ENCODE assay signal across 15 cellular contexts in genomic region chr1:10556430-10557005, GRCh38.
A peak's percentile ranks its signal among the peaks of the same experiment; 100 is the strongest.
DNase-seq lines count a peak whose midpoint lies in the region; ATAC-seq and TF ChIP-seq lines count a peak whose summit lies in the region.
"Had no signal": no experiment of that assay in that cellular context is flagged by ENCODE, and none has a peak within 500 bp of the region (broad histone marks: within the 10 kb centered on the region; RNA-seq: fewer than 3 reads in every experiment).

No MANE protein-coding gene starts in this region.

- DNase-seq in CD8-positive, alpha-beta T cell = no peak
- DNase-seq in HEK293T (ENCODE audit: extremely low spot score) (peak; percentile 28), endodermal cell (no peak), neural progenitor cell (ENCODE audit: low spot score) (no peak), pons (ENCODE audit: low spot score) (no peak), foreskin melanocyte (no peak), foreskin keratinocyte (no peak)
- DNase-seq: activated CD4-positive, alpha-beta T cell treated with anti-CD3 and anti-CD28 coated beads, Interleukin-2, amount 10 ng/mL, durations not matched to agents 7 days and 5 days; dermis blood vessel endothelial cell; EL; mesenchymal stem cell; NCI-H748 treated with DMSO at 0.1 percent for 48 hours had no signal

- H4K20me1 ChIP-seq in neural progenitor cell (ENCODE audit: low read depth) = peaks cover 55% of the 10 kb centered on the region

- H3K4me2 ChIP-seq in neural progenitor cell = peak overlapping the region; percentile 23
- H3K4me2 ChIP-seq: KMS-11 had no signal

- 73 to 82% methylated on average over 8 to 9 of the region's 9 CpGs for WGBS in endodermal cell (ENCODE audit: insufficient coverage in 1 of 2, insufficient read length in 1 of 2), 2 experiments

- peaks cover 12% of the 10 kb centered on the region for H3K4me1 Mint-ChIP-seq in CD8-positive, alpha-beta T cell (ENCODE audit: low read depth)
- peaks cover 34% of the 10 kb centered on the region for H3K4me1 Mint-ChIP-seq in endodermal cell
- H3K4me1 Mint-ChIP-seq in neural progenitor cell = peaks cover 48% of the 10 kb centered on the region
- H3K4me1 Mint-ChIP-seq: activated CD4-positive, alpha-beta T cell treated with anti-CD3 and anti-CD28 coated beads, Interleukin-2, amount 10 ng/mL, durations not matched to agents 7 days and 5 days had no signal

- no peak overlapping the region for H3K9ac ChIP-seq in endodermal cell (ENCODE audit: extremely low read depth, low read length, poor library complexity, severe bottlenecking)
- no peak overlapping the region for H3K9ac ChIP-seq in neural progenitor cell
- H3K9ac ChIP-seq: KMS-11, parathyroid adenoma had no signal

- no peaks in the 10 kb centered on the region for H3K4me1 ChIP-seq in CD8-positive, alpha-beta T cell (ENCODE audit: insufficient read depth, low read length)
- H3K4me1 ChIP-seq in endodermal cell (ENCODE audit: control insufficient read depth, insufficient read depth, low read length) = peaks cover 9% of the 10 kb centered on the region
- peaks cover 40% of the 10 kb centered on the region for H3K4me1 ChIP-seq in neural progenitor cell
- peaks cover 5% of the 10 kb centered on the region for H3K4me1 ChIP-seq in foreskin keratinocyte
- H3K4me1 ChIP-seq: parathyroid adenoma had no signal

- no peaks in the 10 kb centered on the region for H3K9me3 Mint-ChIP-seq in CD8-positive, alpha-beta T cell
- H3K9me3 Mint-ChIP-seq in endodermal cell = no peaks in the 10 kb centered on the region
- H3K9me3 Mint-ChIP-seq in neural progenitor cell = no peaks in the 10 kb centered on the region
- H3K9me3 Mint-ChIP-seq: activated CD4-positive, alpha-beta T cell treated with anti-CD3 and anti-CD28 coated beads, Interleukin-2, amount 10 ng/mL, durations not matched to agents 7 days and 5 days had no signal

- no peaks in the 10 kb centered on the region for H3K9me3 ChIP-seq in CD8-positive, alpha-beta T cell (ENCODE audit: low read length)
- H3K9me3 ChIP-seq in endodermal cell (ENCODE audit: control insufficient read depth, low read length) = no peaks in the 10 kb centered on the region
- no peaks in the 10 kb centered on the region for H3K9me3 ChIP-seq in neural progenitor cell (ENCODE audit: low read depth)

- H3K79me2 ChIP-seq in neural progenitor cell (ENCODE audit: low read depth) = peaks cover 12% of the 10 kb centered on the region
- H3K79me2 ChIP-seq: parathyroid adenoma had no signal

- no peak overlapping the region for H3K27ac ChIP-seq in CD8-positive, alpha-beta T cell (ENCODE audit: low read depth, low read length)
- H3K27ac ChIP-seq in endodermal cell (ENCODE audit: low read depth, low read length) (peak overlapping the region; percentile 39), neural progenitor cell (peak overlapping the region; percentile 59), foreskin keratinocyte (no peak overlapping the region)
- H3K27ac ChIP-seq: KMS-11, parathyroid adenoma had no signal

- peaks cover 19% of the 10 kb centered on the region for H3F3A ChIP-seq in neural progenitor cell (ENCODE audit: low read depth)

- no peaks in the 10 kb centered on the region for H3K27me3 ChIP-seq in CD8-positive, alpha-beta T cell (ENCODE audit: insufficient read depth, low read length)
- H3K27me3 ChIP-seq in endodermal cell (ENCODE audit: control insufficient read depth, insufficient read depth, low read length, poor library complexity, severe bottlenecking) (no peaks in the 10 kb centered on the region), neural progenitor cell (no peaks in the 10 kb centered on the region), foreskin keratinocyte (no peaks in the 10 kb centered on the region)

- H3K4me3 Mint-ChIP-seq in CD8-positive, alpha-beta T cell = no peak overlapping the region
- H3K4me3 Mint-ChIP-seq in endodermal cell = no peak overlapping the region
- H3K4me3 Mint-ChIP-seq in neural progenitor cell = no peak overlapping the region
- H3K4me3 Mint-ChIP-seq: activated CD4-positive, alpha-beta T cell treated with anti-CD3 and anti-CD28 coated beads, Interleukin-2, amount 10 ng/mL, durations not matched to agents 7 days and 5 days had no signal

- POLR2A ChIA-PET in CD8-positive, alpha-beta T cell (lab: Charles Lee) = no interaction called here
- POLR2A ChIA-PET in HEK293T (lab: Yijun Ruan, JAX) = no interaction called here

- H3K27me3 Mint-ChIP-seq in CD8-positive, alpha-beta T cell (ENCODE audit: low read depth) = no peaks in the 10 kb centered on the region
- H3K27me3 Mint-ChIP-seq in endodermal cell (ENCODE audit: insufficient read depth) = no peaks in the 10 kb centered on the region
- no peaks in the 10 kb centered on the region for H3K27me3 Mint-ChIP-seq in neural progenitor cell (ENCODE audit: insufficient read depth, low read depth)
- H3K27me3 Mint-ChIP-seq: activated CD4-positive, alpha-beta T cell treated with anti-CD3 and anti-CD28 coated beads, Interleukin-2, amount 10 ng/mL, durations not matched to agents 7 days and 5 days had no signal

- CTCF ChIA-PET in CD8-positive, alpha-beta T cell (lab: Charles Lee) = no interaction called here
- CTCF ChIA-PET in HEK293T (lab: Yijun Ruan, JAX) = no interaction called here

- no peak for ATAC-seq in CD8-positive, alpha-beta T cell
- ATAC-seq in HG02973 (IDR thresholded peaks at IDR 0.05; ENCODE audit: unreplicated experiment) (no peak), foreskin keratinocyte (no peak)

- no peak for TF ChIP-seq CTCF in CD8-positive, alpha-beta T cell (IDR thresholded peaks at IDR 0.05)
- TF ChIP-seq CTCF in endodermal cell (conservative IDR thresholded peaks at IDR 0.05) = no peak
- no peak for TF ChIP-seq CTCF in neural progenitor cell (IDR thresholded peaks at IDR 0.05)
- no peak for TF ChIP-seq CTCF in foreskin keratinocyte (conservative IDR thresholded peaks at IDR 0.05)

- H3K36me3 ChIP-seq in CD8-positive, alpha-beta T cell (ENCODE audit: insufficient read depth, low read length) = no peaks in the 10 kb centered on the region
- H3K36me3 ChIP-seq in endodermal cell (ENCODE audit: control insufficient read depth, insufficient read depth, low read length) (no peaks in the 10 kb centered on the region), neural progenitor cell (no peaks in the 10 kb centered on the region)

- H3K27ac Mint-ChIP-seq in CD8-positive, alpha-beta T cell = peak overlapping the region; percentile 30
- H3K27ac Mint-ChIP-seq in endodermal cell (peak overlapping the region; percentile 81), neural progenitor cell (peak overlapping the region; percentile 74)
- H3K27ac Mint-ChIP-seq: activated CD4-positive, alpha-beta T cell treated with anti-CD3 and anti-CD28 coated beads, Interleukin-2, amount 10 ng/mL, durations not matched to agents 7 days and 5 days had no signal

- no peak overlapping the region for H3K4me3 ChIP-seq in CD8-positive, alpha-beta T cell (ENCODE audit: low read depth, low read length)
- H3K4me3 ChIP-seq in endodermal cell (ENCODE audit: low read length) (no peak overlapping the region), neural progenitor cell (no peak overlapping the region)

- peaks cover 6% of the 10 kb centered on the region for H3K36me3 Mint-ChIP-seq in CD8-positive, alpha-beta T cell
- H3K36me3 Mint-ChIP-seq in endodermal cell (ENCODE audit: low read depth) = peaks cover 3% of the 10 kb centered on the region
- H3K36me3 Mint-ChIP-seq in neural progenitor cell = peaks cover 5% of the 10 kb centered on the region

- H2AFZ ChIP-seq in neural progenitor cell (replicated peaks) = no peak overlapping the region
- H2AFZ ChIP-seq: parathyroid adenoma had no signal

- intact Hi-C loops in CD8-positive, alpha-beta T cell (cut with DNase I, micrococcal nuclease) = no loop called here

TF ChIP-seq in HEK293T, 16 proteins besides CTCF, POLR2A, EP300 and RAD21:
- TF ChIP-seq SP1 (IDR thresholded peaks at IDR 0.05) = no peak
- TF ChIP-seq ELF4 (IDR thresholded peaks at IDR 0.05) = no peak
- TF ChIP-seq FOXA1 (IDR thresholded peaks at IDR 0.05) = no peak
- TF ChIP-seq FOXK2 (IDR thresholded peaks at IDR 0.05) = no peak
- no peak for TF ChIP-seq HDGF (IDR thresholded peaks at IDR 0.05; ENCODE audit: borderline replicate concordance)
- TF ChIP-seq ARNT (IDR thresholded peaks at IDR 0.05) = no peak

Comparison
In these comparisons a context has a peak if more than half of its experiments do, and no peak if none do; other contexts are left out.
1. H3K27ac ChIP-seq: peak in endodermal cell (single experiment) and neural progenitor cell (single experiment); none in CD8-positive, alpha-beta T cell (single experiment) and foreskin keratinocyte (single experiment).
2. H3K27ac Mint-ChIP-seq: peak in every context shown above with its lines; median percentile 81 in endodermal cell; 74 in neural progenitor cell; 30 in CD8-positive, alpha-beta T cell.